12 cellular contexts compared by ENCODE assay signal in the genomic region with DNA sequence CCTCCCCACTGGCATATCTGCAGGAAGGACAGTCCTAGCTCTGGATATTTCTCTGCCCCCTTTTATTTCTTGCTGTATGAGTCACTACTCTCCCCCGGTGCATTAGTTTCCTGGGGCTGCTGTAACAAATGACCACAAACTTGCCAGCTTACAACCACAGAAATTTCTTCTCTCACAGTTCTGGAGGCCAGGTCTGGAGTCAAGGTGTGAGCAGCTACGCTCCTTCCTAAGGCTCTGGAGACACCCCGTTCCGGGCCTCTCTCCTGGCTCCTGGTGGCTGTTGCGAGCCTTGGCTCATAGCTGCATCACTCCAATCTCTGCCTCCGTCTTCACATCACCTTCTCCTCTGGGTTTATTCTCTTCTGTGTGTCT. TPM values are rescaled to one million over a fixed set of nuclear protein-coding genes. Genes with fewer than 3 reads are reported as not detected.
A peak's percentile ranks its signal among the peaks of the same experiment; 100 is the strongest.
DNase-seq lines count a peak whose midpoint lies in the region; ATAC-seq and TF ChIP-seq lines count a peak whose summit lies in the region.
"Had no signal": no experiment of that assay in that cellular context is flagged by ENCODE, and none has a peak within 500 bp of the region (broad histone marks: within the 10 kb centered on the region; RNA-seq: fewer than 3 reads in every experiment).

No MANE protein-coding gene starts in this region.

- no peak overlapping the region for H2BK20ac ChIP-seq in IMR-90 (ENCODE audit: low read depth, low read length)

- no peak overlapping the region for H2AFZ ChIP-seq in IMR-90 (replicated peaks; ENCODE audit: low read length, poor library complexity)

- H3K27me3 ChIP-seq in AG04450 (ENCODE audit: control insufficient read depth, insufficient read depth, low read length) (no peaks in the 10 kb centered on the region), IMR-90 (ENCODE audit: control insufficient read depth, insufficient read depth, low read length) (no peaks in the 10 kb centered on the region), tibial artery (no peaks in the 10 kb centered on the region)

- no peak overlapping the region for H3K56ac ChIP-seq in IMR-90 (ENCODE audit: extremely low read depth, insufficient read depth, low read length)

- no peak overlapping the region for H3K4me2 ChIP-seq in IMR-90 (ENCODE audit: low read depth, low read length)

- in situ Hi-C loops in IMR-90 (cut with MboI; ENCODE audit: low sequenced_read_pairs): no loop called here
- in situ Hi-C loops in astrocyte of the cerebellum (cut with HindIII; ENCODE audit: low sequenced_read_pairs): no loop called here

- H3K27ac ChIP-seq in AG04450 (ENCODE audit: low read depth, low read length) (no peak overlapping the region), IMR-90 (ENCODE audit: insufficient read depth, low read length) (no peak overlapping the region), tibial artery (no peak overlapping the region)
- H3K27ac ChIP-seq: thoracic aorta had no signal

- peaks cover 22% of the 10 kb centered on the region; the same call in 1 of the 2 replicates for H3K9me1 ChIP-seq in IMR-90 (ENCODE audit: insufficient read depth, low read length)

- intact Hi-C loops in IMR-90 (cut with micrococcal nuclease) (no loop called here), tibial artery (cut with DNase I; ENCODE audit: low total_unique reads) (no loop called here)

- H3K9ac ChIP-seq in IMR-90 (ENCODE audit: low read depth, low read length): no peak overlapping the region

- H4K91ac ChIP-seq in IMR-90 (ENCODE audit: insufficient read depth, low read depth, low read length): no peak overlapping the region

- no peak for TF ChIP-seq RAD21 in IMR-90 (IDR thresholded peaks at IDR 0.05; ENCODE audit: low read length)

- H3K4me3 ChIP-seq in AG04450 (ENCODE audit: low read depth, low read length): no peak overlapping the region
- no peak overlapping the region for H3K4me3 ChIP-seq in IMR-90 (ENCODE audit: insufficient read depth, low read depth, low read length)
- no peak overlapping the region for H3K4me3 ChIP-seq in astrocyte of the cerebellum (ENCODE audit: low read depth, low read length)
- H3K4me3 ChIP-seq in tibial artery: no peak overlapping the region
- H3K4me3 ChIP-seq: thoracic aorta had no signal

- POLR2A ChIA-PET in AG04450 (lab: Yijun Ruan, JAX): no interaction called here
- POLR2A ChIA-PET in IMR-90 (lab: Charles Lee; ENCODE audit: unreplicated experiment): no interaction called here

- no peak overlapping the region for H2AK9ac ChIP-seq in IMR-90 (replicated peaks; ENCODE audit: low read depth, low read length, poor library complexity)

- dilution Hi-C loops in IMR-90 (cut with HindIII; ENCODE audit: low sequenced_read_pairs, unreplicated experiment): no loop called here

- no peak overlapping the region for H4K5ac ChIP-seq in IMR-90 (ENCODE audit: low read depth, low read length)

- DNase-seq in AG04450 (ENCODE audit: low read depth, low spot score) (no peak), IMR-90 (peak; percentile 63), astrocyte of the cerebellum (ENCODE audit: low read depth) (peak; percentile 84), islet precursor cell (peak; percentile 89), iPS-NIHi11 (ENCODE audit: low spot score) (no peak), tibial artery (no peak)
- DNase-seq: activated CD8-positive, alpha-beta T cell treated with anti-CD3 and anti-CD28 coated beads, Interleukin-2, amount 10 ng/mL, durations not matched to agents 7 days and 5 days; NCI-H2029; T-cell had no signal

- peaks cover 5% of the 10 kb centered on the region; the same call in 1 of the 2 replicates for H3K9me3 ChIP-seq in AG04450 (ENCODE audit: control insufficient read depth, insufficient read depth, low read length)
- H3K9me3 ChIP-seq in IMR-90 (ENCODE audit: control insufficient read depth, insufficient read depth, low read length): no peaks in the 10 kb centered on the region
- H3K9me3 ChIP-seq in tibial artery: no peaks in the 10 kb centered on the region
- H3K9me3 ChIP-seq: thoracic aorta had no signal

- 0% methylated on average over 1 of the region's 6 CpGs; no CpG with 5 or more reads in 1 of the 2 experiments for WGBS in IMR-90 (ENCODE audit: extremely low coverage in 2 of 2, insufficient read length in 1 of 2), 2 experiments

- CTCF ChIA-PET in AG04450 (lab: Charles Lee) (no interaction called here), IMR-90 (lab: Yijun Ruan, JAX) (interaction anchor here (0.5 kb wide), 1 partner anchor 9 kb away, joined by 3 read pairs; no protein-coding TSS in a partner anchor)

- no TSS peak for BruUV-seq in IMR-90 (replicated peaks; lab: Mats Ljungman, UMichigan)

- no peak overlapping the region for H2BK15ac ChIP-seq in IMR-90 (ENCODE audit: low read depth, low read length)

- H3K18ac ChIP-seq in IMR-90 (ENCODE audit: low read depth, low read length): no peak overlapping the region

- H3K23ac ChIP-seq in IMR-90 (ENCODE audit: low read depth, low read length): no peak overlapping the region

- peak; percentile 8; the same call in 1 of the 2 replicates for TF ChIP-seq CTCF in AG04450 (IDR thresholded peaks at IDR 0.05; ENCODE audit: low read depth, low read length)
- TF ChIP-seq CTCF in IMR-90 (conservative IDR thresholded peaks at IDR 0.05; ENCODE audit: low read depth, low read length): no peak
- peak; percentile 54 for TF ChIP-seq CTCF in astrocyte of the cerebellum (IDR thresholded peaks at IDR 0.05; ENCODE audit: low read depth, low read length, missing control alignments)
- no peak for TF ChIP-seq CTCF in tibial artery (IDR thresholded peaks at IDR 0.05)

- ATAC-seq in IMR-90 (ENCODE audit: low read depth) (0 out of 2 replicates have a peak, but pooled peaks have one; percentile 14), HG03571 (IDR thresholded peaks at IDR 0.05; ENCODE audit: unreplicated experiment) (no peak), GM21390 (IDR thresholded peaks at IDR 0.05; ENCODE audit: unreplicated experiment) (no peak)
- ATAC-seq: activated CD8-positive, alpha-beta T cell treated with anti-CD3 and anti-CD28 coated beads, Interleukin-2, amount 10 ng/mL, durations not matched to agents 7 days and 5 days; T-cell had no signal

- H4K20me1 ChIP-seq in IMR-90 (ENCODE audit: insufficient read depth, low read length): peaks cover 25% of the 10 kb centered on the region

- no peak overlapping the region for H3K14ac ChIP-seq in IMR-90 (replicated peaks; ENCODE audit: low read depth, low read length)

- H4K8ac ChIP-seq in IMR-90 (ENCODE audit: low read depth in 2 of 2, low read length in 2 of 2): no peak overlapping the region

- H3K4me1 ChIP-seq in IMR-90 (ENCODE audit: control insufficient read depth, insufficient read depth, low read length): peaks cover 20% of the 10 kb centered on the region
- peaks cover 0 to 16% (median 3%) of the 10 kb centered on the region in 4 donors for H3K4me1 ChIP-seq in tibial artery

- no peak overlapping the region for H3K4ac ChIP-seq in IMR-90 (ENCODE audit: low read depth, low read length)

- no peak overlapping the region for H2AK5ac ChIP-seq in IMR-90 (ENCODE audit: low read depth, low read length)

- TF ChIP-seq POLR2A in IMR-90 (IDR thresholded peaks at IDR 0.05; ENCODE audit: low read depth, low read length): no peak

- no peak overlapping the region for H2BK120ac ChIP-seq in IMR-90 (ENCODE audit: low read depth, low read length)

- no peak overlapping the region for H2BK5ac ChIP-seq in IMR-90 (ENCODE audit: low read depth, low read length, poor library complexity, severe bottlenecking)

- no peaks in the 10 kb centered on the region for H3K36me3 ChIP-seq in IMR-90 (ENCODE audit: control insufficient read depth, insufficient read depth, low read length)
- no peaks in the 10 kb centered on the region for H3K36me3 ChIP-seq in tibial artery
- H3K36me3 ChIP-seq: thoracic aorta had no signal

- H3K79me1 ChIP-seq in IMR-90 (ENCODE audit: low read depth in 1 of 2, low read length in 2 of 2): peaks cover 34 to 54% of the 10 kb centered on the region in 2 experiments

TF ChIP-seq in IMR-90, 13 proteins besides CTCF, POLR2A, EP300 and RAD21:
- no peak for TF ChIP-seq NFE2L2 (IDR thresholded peaks at IDR 0.05; ENCODE audit: low read depth, low read length)
- TF ChIP-seq FOS (IDR thresholded peaks at IDR 0.05; ENCODE audit: low read depth, low read length): 0 out of 2 replicates have a peak, but pooled peaks have one; percentile 30

RNA-seq across cellular contexts. Expression of gene PTPRM, which starts 34.1 kb away (rescaled TPM):
- polyA plus RNA-seq in AG04450 (2011; rRNA removed) (81.1 and 81.5 TPM in 2 replicates), IMR-90 (2012; rRNA removed) (42.4 and 51.2 TPM in 2 replicates)
- 68.5 and 75.1 TPM in 2 replicates for polyA minus RNA-seq in AG04450 (2011; rRNA and poly(A)+ RNA removed)
- total RNA-seq in IMR-90 (2012; rRNA removed): 23.6 and 28.3 TPM in 2 replicates
- polyA plus RNA-seq in IMR-90 (2012; cell fraction: cytosol; rRNA removed): 17.9 and 29.2 TPM in 2 replicates
- 75.1 and 198 TPM in 2 replicates for polyA plus RNA-seq in IMR-90 (2012; cell fraction: nucleus; rRNA removed; ENCODE audit: low replicate concordance)

Comparison
In these comparisons a context has a peak if more than half of its experiments do, and no peak if none do; other contexts are left out.
1. DNase-seq: peak in IMR-90 (single experiment), astrocyte of the cerebellum (single experiment) and islet precursor cell (single experiment); none in AG04450 (single experiment), iPS-NIHi11 (single experiment) and tibial artery (0 of 2).
2. CTCF ChIP-seq: peak in AG04450 (single experiment) and astrocyte of the cerebellum (single experiment); none in IMR-90 (single experiment) and tibial artery (0 of 2).